ENCODE assay signal across 9 cellular contexts in genomic region chr22:43136255-43136654, GRCh38. TPM values are rescaled to one million over a fixed set of nuclear protein-coding genes. Genes with fewer than 3 reads are reported as not detected.
DNase-seq lines count a peak whose midpoint lies in the region; ATAC-seq, FAIRE-seq and TF ChIP-seq lines count a peak whose summit lies in the region.
"Had no signal": no experiment of that assay in that cellular context is flagged by ENCODE, and none has a peak within 500 bp of the region (broad histone marks: within the 10 kb centered on the region; RNA-seq: fewer than 3 reads in every experiment).

No MANE protein-coding gene starts in this region.

- H3K9ac ChIP-seq in kidney (ENCODE audit: low read length in 2 of 2) = no peak overlapping the region

- in situ Hi-C loops in astrocyte of the cerebellum (cut with HindIII; ENCODE audit: low sequenced_read_pairs) = no loop called here

- no peak for TF ChIP-seq EP300 in stomach (IDR thresholded peaks at IDR 0.05)

- TF ChIP-seq POLR2A in stomach (IDR thresholded peaks at IDR 0.05) = no peak

- no peak overlapping the region for H3K4me3 ChIP-seq in astrocyte of the cerebellum (ENCODE audit: low read depth, low read length)
- H3K4me3 ChIP-seq in kidney (ENCODE audit: low read length in 2 of 2) = no peak overlapping the region
- H3K4me3 ChIP-seq in stomach = no peak overlapping the region

- ATAC-seq in GM21528 (IDR thresholded peaks at IDR 0.05; ENCODE audit: low FRiP score, unreplicated experiment) = no peak
- no peak for ATAC-seq in GM21381 (IDR thresholded peaks at IDR 0.05; ENCODE audit: unreplicated experiment)

- H3K4me1 ChIP-seq in kidney (ENCODE audit: control insufficient read depth in 1 of 2, insufficient read depth in 1 of 2, low read depth in 1 of 2, low read length in 2 of 2) (peaks cover 6 to 7% of the 10 kb centered on the region in 2 donors), stomach (peaks cover 7 to 45% (median 35%) of the 10 kb centered on the region in 4 donors)

- WGBS in stomach, 5 donors = 34 to 46% (median 38%) methylated on average over 9 of the region's 9 CpGs

- no peaks in the 10 kb centered on the region for H3K9me3 ChIP-seq in kidney (ENCODE audit: control insufficient read depth in 1 of 2, low read length in 2 of 2)
- no peaks in the 10 kb centered on the region for H3K9me3 ChIP-seq in stomach

- H3K27me3 ChIP-seq in stomach = no peaks in the 10 kb centered on the region

- H3K36me3 ChIP-seq in kidney (ENCODE audit: control insufficient read depth in 1 of 2, insufficient read depth in 2 of 2, low read length in 2 of 2) = peaks cover 21 to 51% of the 10 kb centered on the region in 2 donors
- peaks cover 37 to 99% (median 97%) of the 10 kb centered on the region in 4 donors for H3K36me3 ChIP-seq in stomach

- intact Hi-C loops in kidney (cut with DNase I) (no loop called here), stomach (cut with DNase I; ENCODE audit: low total_unique reads) (no loop called here)

- no peak for FAIRE-seq in kidney (lab: Jason Lieb, UNC)
- FAIRE-seq: A204.1 had no signal

- H3K27ac ChIP-seq in kidney (ENCODE audit: low read depth in 2 of 2, low read length in 2 of 2) (no peak overlapping the region), stomach (peak overlapping the region in 3 of 5 donors; percentile 27 to 42 (median 39))

- DNase-seq in DMS 273 (lab: John Stamatoyannopoulos, UW; ENCODE audit: unreplicated experiment) (peak; percentile 46), DMS 273 treated with DMSO at 0.1 percent for 48 hours (lab: John Stamatoyannopoulos, UW) (no peak), NOMO-1 treated with dmso at 0.1 percent for 144 hours (lab: John Stamatoyannopoulos, UW; ENCODE audit: unreplicated experiment) (peak; percentile 57), astrocyte of the cerebellum (ENCODE audit: low read depth) (no peak), kidney (no peak), stomach (peak; percentile 58)

- TF ChIP-seq CTCF in astrocyte of the cerebellum (IDR thresholded peaks at IDR 0.05; ENCODE audit: low read depth, low read length, missing control alignments) (peak; percentile 72), kidney (IDR thresholded peaks at IDR 0.05; ENCODE audit: borderline replicate concordance, extremely low read depth, insufficient read depth) (peak; percentile 39), stomach (IDR thresholded peaks at IDR 0.05) (peak in 5 of 7 experiments; percentile 9 to 59 (median 49))

RNA-seq across cellular contexts. Expression of gene MCAT, which starts 6.9 kb away (rescaled TPM):
- 24.8 TPM for total RNA-seq in kidney
- 74.7 TPM for polyA plus RNA-seq in kidney (ENCODE audit: insufficient read depth, low read depth, low replicate concordance)
- 100 to 1,000 TPM in 1 of 5 donors, 10 to 100 TPM in 3, not detected in 1; 11.7 to 197 (median 23.6) TPM for total RNA-seq in stomach
- polyA plus RNA-seq in stomach = 10 to 100 TPM; 17.0 to 24.6 (median 17.8) TPM

RNA-seq across cellular contexts. Expression of gene TSPO, which starts 15.1 kb away (rescaled TPM):
- total RNA-seq in kidney = 134 TPM
- 173 TPM for polyA plus RNA-seq in kidney (ENCODE audit: insufficient read depth, low read depth, low replicate concordance)
- total RNA-seq in stomach = 100 to 1,000 TPM; 198 to 421 (median 397) TPM
- polyA plus RNA-seq in stomach = 100 to 1,000 TPM; 323 to 489 (median 362) TPM

RNA-seq across cellular contexts. Expression of gene BIK, which starts 25.7 kb away (rescaled TPM):
- 4.7 TPM for total RNA-seq in kidney
- polyA plus RNA-seq in kidney (ENCODE audit: insufficient read depth, low read depth, low replicate concordance) = 4.8 TPM
- 10 to 100 TPM in 2 of 5 donors, 1 to 10 TPM in 1, not detected in 2; 2.3 to 29.2 (median 13.5) TPM for total RNA-seq in stomach
- 10 to 100 TPM; 12.8 to 25.5 (median 19.7) TPM for polyA plus RNA-seq in stomach

RNA-seq across cellular contexts. Expression of gene TTLL1, which starts 47.1 kb away (rescaled TPM):
- total RNA-seq in kidney (8.4 TPM), stomach (10 to 100 TPM in 1 of 5 donors, 1 to 10 TPM in 2, not detected in 2; 3.3 to 16.3 (median 6.5) TPM)
- polyA plus RNA-seq in kidney (ENCODE audit: insufficient read depth, low read depth, low replicate concordance) (11.5 TPM), stomach (1 to 10 TPM; 3.8 to 5.8 (median 3.8) TPM)

RNA-seq across cellular contexts. Expression of gene TTLL12, which starts 50.7 kb away (rescaled TPM):
- total RNA-seq in kidney (26.3 TPM), stomach (10 to 100 TPM in 4 of 5 donors, 1 to 10 TPM in 1; 4.1 to 64.3 (median 18.7) TPM)
- polyA plus RNA-seq in kidney (ENCODE audit: insufficient read depth, low read depth, low replicate concordance) (11.5 TPM), stomach (10 to 100 TPM; 27.6 to 45.3 (median 32.7) TPM)

Comparison
In these comparisons a context has a peak if more than half of its experiments do, and no peak if none do; other contexts are left out.
1. DNase-seq: peak in DMS 273 (single experiment), NOMO-1 treated with dmso at 0.1 percent for 144 hours (single experiment) and stomach (single experiment); none in DMS 273 treated with DMSO at 0.1 percent for 48 hours (single experiment), astrocyte of the cerebellum (single experiment) and kidney (single experiment).
2. H3K27ac ChIP-seq: peak in stomach (3 of 5); none in kidney (0 of 2).
3. Peak in every context shown above with its lines, with median percentiles within 50 percentile points of each other: CTCF ChIP-seq.